ENCODE assay signal across 25 cellular contexts in the genomic region with DNA sequence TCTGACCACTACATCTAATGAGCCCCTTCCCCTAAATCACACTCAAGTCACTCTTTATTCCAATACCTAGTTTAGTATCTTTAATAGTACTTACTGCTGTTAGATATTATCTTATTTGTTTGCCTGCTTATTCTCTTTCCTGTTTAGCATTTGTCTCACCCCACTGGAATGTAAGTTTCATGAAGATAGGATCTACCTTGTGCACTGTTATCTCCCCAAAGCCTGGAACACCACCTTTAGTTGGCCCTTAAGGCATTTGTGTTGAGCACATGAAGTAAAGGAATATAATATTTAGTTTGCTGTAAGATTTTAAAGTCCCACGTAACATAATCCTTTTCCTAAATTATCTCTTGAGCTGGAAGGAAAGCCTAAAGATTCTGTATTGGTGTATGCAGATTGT.
"Had no signal": no experiment of that assay in that cellular context is flagged by ENCODE, and none has a peak within 500 bp of the region (broad histone marks: within the 10 kb centered on the region; RNA-seq: fewer than 3 reads in every experiment).

No MANE protein-coding gene starts in this region.

- H3K4me3 ChIP-seq: MG63, SK-N-MC had no signal

- H3K27ac ChIP-seq: SK-N-MC, VCaP had no signal

- H3K27ac Mint-ChIP-seq: activated CD4-positive, alpha-beta memory T cell treated with anti-CD3 and anti-CD28 coated beads for 36 hours; activated CD4-positive, alpha-beta T cell treated with anti-CD3 and anti-CD28 coated beads, Interleukin-2, amount 10 ng/mL, durations not matched to agents 7 days and 5 days; T-cell had no signal

- H3K27me3 Mint-ChIP-seq: activated CD4-positive, alpha-beta memory T cell treated with anti-CD3 and anti-CD28 coated beads for 36 hours; activated CD4-positive, alpha-beta T cell treated with anti-CD3 and anti-CD28 coated beads, Interleukin-2, amount 10 ng/mL, durations not matched to agents 7 days and 5 days; T-cell had no signal

- ATAC-seq: activated naive CD4-positive, alpha-beta T cell treated with anti-CD3 and anti-CD28 coated beads, Interleukin-2, amount 50 U/mL, for 72 hours; activated T-cell treated with anti-CD3 and anti-CD28 coated beads, Interleukin-2, amount 50 U/mL, for 4 hours; T-cell had no signal

- DNase-seq: activated CD4-positive, alpha-beta memory T cell treated with anti-CD3 and anti-CD28 coated beads for 36 hours; activated CD4-positive, alpha-beta T cell treated with anti-CD3 and anti-CD28 coated beads, Interleukin-2, amount 10 ng/mL, durations not matched to agents 7 days and 5 days; activated CD4-positive, CD25-positive, alpha-beta regulatory T cell; activated CD8-positive, alpha-beta memory T cell treated with anti-CD3 and anti-CD28 coated beads for 24 hours; activated effector memory CD4-positive, alpha-beta T cell treated with anti-CD3 and anti-CD28 coated beads, Interleukin-2, amount 50 U/mL, for 16 hours; activated naive CD4-positive, alpha-beta T cell treated with Interleukin-2 at 50 U/mL for 16 hours; activated T-cell treated with anti-CD3 and anti-CD28 coated beads, Interleukin-2, amount 50 U/mL, for 4 hours; amygdala; MG63; MV-4-11; NCI-H1092 treated with DMSO at 0.1 percent for 48 hours; NCI-H1417 treated with DMSO at 0.1 percent for 48 hours; NCI-H1694; NCI-H2029; NCI-H345; NCI-H510A; NCI-H526 treated with DMSO at 0.1 percent for 48 hours; NK-92 treated with Interleukin-12 subunit alpha and Interleukin-12 subunit beta, amount 100 ng/mL, for 24 hours; T-cell; T-helper 2 cell; T1000 had no signal

- H3K9me3 Mint-ChIP-seq: activated CD4-positive, alpha-beta memory T cell treated with anti-CD3 and anti-CD28 coated beads for 36 hours; activated CD4-positive, alpha-beta T cell treated with anti-CD3 and anti-CD28 coated beads, Interleukin-2, amount 10 ng/mL, durations not matched to agents 7 days and 5 days; activated naive CD4-positive, alpha-beta T cell treated with anti-CD3 and anti-CD28 coated beads, Interleukin-2, amount 50 U/mL, for 72 hours had no signal

- H3K4me1 Mint-ChIP-seq: T-cell had no signal

- H3K9me3 ChIP-seq: MG63 had no signal

- H3K27me3 ChIP-seq: MG63 had no signal

- FAIRE-seq: TTC549 had no signal

- H3K4me3 Mint-ChIP-seq: activated CD4-positive, alpha-beta memory T cell treated with anti-CD3 and anti-CD28 coated beads for 36 hours; activated CD4-positive, alpha-beta T cell treated with anti-CD3 and anti-CD28 coated beads, Interleukin-2, amount 10 ng/mL, durations not matched to agents 7 days and 5 days; activated T-cell treated with anti-CD3 and anti-CD28 coated beads, Interleukin-2, amount 50 U/mL, for 4 hours; T-cell had no signal
